Comparison of ENCODE assay signal across 1 cellular context in genomic region chr14:67623114-67623513, GRCh38.
TF ChIP-seq lines count a peak whose summit lies in the region.

No MANE protein-coding gene starts in this region.

TF ChIP-seq in HEK293, 187 proteins besides CTCF, POLR2A, EP300 and RAD21 (continued from another document):
- TF ChIP-seq, protein P1, sequence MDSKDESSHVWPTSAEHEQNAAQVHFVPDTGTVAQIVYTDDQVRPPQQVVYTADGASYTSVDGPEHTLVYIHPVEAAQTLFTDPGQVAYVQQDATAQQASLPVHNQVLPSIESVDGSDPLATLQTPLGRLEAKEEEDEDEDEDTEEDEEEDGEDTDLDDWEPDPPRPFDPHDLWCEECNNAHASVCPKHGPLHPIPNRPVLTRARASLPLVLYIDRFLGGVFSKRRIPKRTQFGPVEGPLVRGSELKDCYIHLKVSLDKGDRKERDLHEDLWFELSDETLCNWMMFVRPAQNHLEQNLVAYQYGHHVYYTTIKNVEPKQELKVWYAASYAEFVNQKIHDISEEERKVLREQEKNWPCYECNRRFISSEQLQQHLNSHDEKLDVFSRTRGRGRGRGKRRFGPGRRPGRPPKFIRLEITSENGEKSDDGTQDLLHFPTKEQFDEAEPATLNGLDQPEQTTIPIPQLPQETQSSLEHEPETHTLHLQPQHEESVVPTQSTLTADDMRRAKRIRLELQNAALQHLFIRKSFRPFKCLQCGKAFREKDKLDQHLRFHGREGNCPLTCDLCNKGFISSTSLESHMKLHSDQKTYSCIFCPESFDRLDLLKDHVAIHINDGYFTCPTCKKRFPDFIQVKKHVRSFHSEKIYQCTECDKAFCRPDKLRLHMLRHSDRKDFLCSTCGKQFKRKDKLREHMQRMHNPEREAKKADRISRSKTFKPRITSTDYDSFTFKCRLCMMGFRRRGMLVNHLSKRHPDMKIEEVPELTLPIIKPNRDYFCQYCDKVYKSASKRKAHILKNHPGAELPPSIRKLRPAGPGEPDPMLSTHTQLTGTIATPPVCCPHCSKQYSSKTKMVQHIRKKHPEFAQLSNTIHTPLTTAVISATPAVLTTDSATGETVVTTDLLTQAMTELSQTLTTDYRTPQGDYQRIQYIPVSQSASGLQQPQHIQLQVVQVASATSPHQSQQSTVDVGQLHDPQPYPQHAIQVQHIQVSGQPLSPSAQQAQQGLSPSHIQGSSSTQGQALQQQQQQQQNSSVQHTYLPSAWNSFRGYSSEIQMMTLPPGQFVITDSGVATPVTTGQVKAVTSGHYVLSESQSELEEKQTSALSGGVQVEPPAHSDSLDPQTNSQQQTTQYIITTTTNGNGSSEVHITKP (tag by site-specific recombination; IDR thresholded peaks at IDR 0.05) = no peak
- TF ChIP-seq KLF7 (tag by site-specific recombination; IDR thresholded peaks at IDR 0.05; ENCODE audit: borderline replicate concordance) = no peak
- TF ChIP-seq ZNF776 (tag by site-specific recombination; IDR thresholded peaks at IDR 0.05; ENCODE audit: borderline replicate concordance) = no peak
- TF ChIP-seq ZNF558 (tag by site-specific recombination; IDR thresholded peaks at IDR 0.05) = no peak
- no peak for TF ChIP-seq ZNF792 (tag by site-specific recombination; IDR thresholded peaks at IDR 0.05)
- TF ChIP-seq ZNF433 (tag by site-specific recombination; IDR thresholded peaks at IDR 0.05; ENCODE audit: low read depth) = no peak
- TF ChIP-seq ZNF664 (tag by site-specific recombination; IDR thresholded peaks at IDR 0.05) = no peak
- no peak for TF ChIP-seq ZNF777 (tag by site-specific recombination; IDR thresholded peaks at IDR 0.05; ENCODE audit: borderline replicate concordance)
- TF ChIP-seq MYNN (tag by site-specific recombination; IDR thresholded peaks at IDR 0.05; ENCODE audit: borderline replicate concordance) = no peak
- TF ChIP-seq TCF7L2 (IDR thresholded peaks at IDR 0.05; ENCODE audit: borderline replicate concordance, low read depth, low read length) = 0 out of 2 replicates have a peak, but pooled peaks have one; percentile 18
